Comparison of ENCODE assay signal across 27 cellular contexts in the genomic region with DNA sequence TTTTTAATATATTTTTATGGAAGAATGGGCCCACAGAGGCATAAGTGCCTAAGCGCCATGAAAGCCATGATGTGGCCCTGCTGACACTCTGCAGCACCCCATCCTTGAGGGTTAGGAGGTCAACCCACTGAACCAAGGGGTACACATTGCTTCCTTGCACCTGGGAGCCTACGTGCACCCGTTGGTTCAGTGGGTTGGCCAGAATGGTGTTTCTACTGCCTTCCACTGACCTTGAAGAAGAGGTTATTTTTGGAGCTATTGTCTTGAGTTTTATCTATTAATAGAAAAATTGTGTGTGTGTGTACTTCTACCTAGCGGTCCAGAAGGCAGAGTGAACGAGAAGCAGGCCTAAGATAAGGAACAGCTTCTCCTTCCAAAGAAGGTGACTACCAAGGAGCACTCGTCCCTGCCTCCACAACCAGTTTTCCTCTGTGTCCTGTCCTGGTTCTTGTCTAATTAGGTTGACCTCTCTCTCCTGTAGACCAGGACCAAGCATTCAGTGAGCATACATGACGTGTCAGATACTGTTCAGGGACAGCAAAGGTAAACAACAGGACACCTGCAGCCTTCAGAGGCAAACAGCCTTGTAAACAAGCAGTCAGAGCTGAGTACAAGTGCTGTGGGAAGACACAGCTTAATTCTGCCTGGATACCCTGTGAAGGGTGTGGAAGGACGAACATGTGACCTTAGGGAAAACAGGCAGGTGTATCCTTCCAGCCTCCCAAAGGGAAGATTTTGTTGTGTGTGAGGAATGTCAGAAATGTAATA. TPM values are rescaled to one million over a fixed set of nuclear protein-coding genes. Genes with fewer than 3 reads are reported as not detected.
DNase-seq lines count a peak whose midpoint lies in the region; ATAC-seq, FAIRE-seq and TF ChIP-seq lines count a peak whose summit lies in the region.
"Had no signal": no experiment of that assay in that cellular context is flagged by ENCODE, and none has a peak within 500 bp of the region (broad histone marks: within the 10 kb centered on the region; RNA-seq: fewer than 3 reads in every experiment).

No MANE protein-coding gene starts in this region.

- H3K27me3 Mint-ChIP-seq in MCF 10A (ENCODE audit: insufficient read depth, unreplicated experiment) (peaks cover 12% of the 10 kb centered on the region), type B pancreatic cell (no peaks in the 10 kb centered on the region)

- H3K27me3 ChIP-seq in mammary epithelial cell (ENCODE audit: insufficient read depth, low read length) (no peaks in the 10 kb centered on the region), GM12878 (replicated peaks in 1 of 2; ENCODE audit: control insufficient read depth in 2 of 2, insufficient read depth in 2 of 2, low read length in 1 of 2) (no peaks in the 10 kb centered on the region; a peak in 2 of 4 replicates), uterus (no peaks in the 10 kb centered on the region)
- H3K27me3 ChIP-seq: BLaER1, ovary, spleen, vagina had no signal

- no TSS peak for BruUV-seq in mammary epithelial cell (replicated peaks; lab: Mats Ljungman, UMichigan)
- BruUV-seq in MCF 10A (replicated peaks; lab: Mats Ljungman, UMichigan): no TSS peak
- no TSS peak for BruUV-seq in GM12878 (replicated peaks; lab: Mats Ljungman, UMichigan)

- in situ Hi-C loops in mammary epithelial cell (cut with MboI; ENCODE audit: low sequenced_read_pairs in 2 of 2): no loop called here
- in situ Hi-C loops in GM12878 (cut with MboI): no loop called here

- H3K4me1 Mint-ChIP-seq in MCF 10A (ENCODE audit: insufficient read depth, unreplicated experiment) (peaks cover 7% of the 10 kb centered on the region), type B pancreatic cell (ENCODE audit: unreplicated experiment) (peaks cover 7% of the 10 kb centered on the region)
- H3K4me1 Mint-ChIP-seq: stimulated activated effector memory CD8-positive, alpha-beta T cell treated with anti-CD3 and anti-CD28 coated beads, Interleukin-12 subunit alpha, Interleukin-12 subunit beta, amount 100 ng/mL, for 72 hours had no signal

- H3K9me3 ChIP-seq in mammary epithelial cell (replicated peaks; ENCODE audit: insufficient read depth, low read length) (no peaks in the 10 kb centered on the region), GM12878 (replicated peaks; ENCODE audit: control insufficient read depth, insufficient read depth, low read length) (no peaks in the 10 kb centered on the region), uterus (no peaks in the 10 kb centered on the region)
- H3K9me3 ChIP-seq: BLaER1, gastroesophageal sphincter, ovary, spleen, vagina had no signal

- H3K27ac ChIP-seq in mammary epithelial cell (ENCODE audit: insufficient read depth, low read depth, low read length) (no peak overlapping the region), GM12878 (ENCODE audit: control insufficient read depth, insufficient read depth) (no peak overlapping the region), uterus (no peak overlapping the region)
- H3K27ac ChIP-seq: BLaER1, gastroesophageal sphincter, ovary, spleen, vagina had no signal

- no peak overlapping the region for H3K4me2 ChIP-seq in mammary epithelial cell (ENCODE audit: insufficient read depth, low read depth, low read length)
- H3K4me2 ChIP-seq in GM12878 (ENCODE audit: control insufficient read depth, insufficient read depth): no peak overlapping the region
- H3K4me2 ChIP-seq: BLaER1 had no signal

- DNase-seq in mammary epithelial cell: no peak
- DNase-seq in MCF 10A (ENCODE audit: unreplicated experiment): no peak
- DNase-seq in NCI-H2107 treated with DMSO at 0.1 percent for 48 hours (lab: John Stamatoyannopoulos, UW; ENCODE audit: unreplicated experiment): peak; percentile 81
- DNase-seq in GM12878 (ENCODE audit: low read depth, low spot score): no peak
- DNase-seq in type B pancreatic cell (ENCODE audit: extremely low spot score, unreplicated experiment): no peak
- DNase-seq in Ammon's horn (ENCODE audit: low spot score): no peak
- no peak for DNase-seq in NCI-H2227 treated with DMSO at 0.1 percent for 48 hours (lab: John Stamatoyannopoulos, UW)
- DNase-seq in uterus: no peak
- DNase-seq: ACHN; activated CD4-positive, alpha-beta memory T cell treated with anti-CD3 and anti-CD28 coated beads for 36 hours; Calu3; caudate nucleus; dermis blood vessel endothelial cell; hypothalamus; NCI-H526 treated with DMSO at 0.1 percent for 48 hours; ovary; right cardiac atrium; spleen; stimulated activated CD4-positive, alpha-beta T cell treated with anti-CD3 and anti-CD28 coated beads, Interleukin-2, amount 100 ng/mL, for 48 hours had no signal

- H3K79me2 ChIP-seq in mammary epithelial cell (ENCODE audit: insufficient read depth, low read length) (no peaks in the 10 kb centered on the region), GM12878 (ENCODE audit: control insufficient read depth, insufficient read depth, low read length) (no peaks in the 10 kb centered on the region)

- FAIRE-seq in GM12878 (lab: Jason Lieb, UNC): peak; percentile 35

- H3K4me3 Mint-ChIP-seq in MCF 10A (ENCODE audit: unreplicated experiment) (no peak overlapping the region), type B pancreatic cell (peak overlapping the region; percentile 31)
- H3K4me3 Mint-ChIP-seq: activated CD4-positive, alpha-beta memory T cell treated with anti-CD3 and anti-CD28 coated beads for 36 hours; activated naive CD8-positive, alpha-beta T cell; nephron; stimulated activated effector memory CD8-positive, alpha-beta T cell treated with anti-CD3 and anti-CD28 coated beads, Interleukin-12 subunit alpha, Interleukin-12 subunit beta, amount 100 ng/mL, for 72 hours had no signal

- TF ChIP-seq POLR2A in GM12878 (IDR thresholded peaks at IDR 0.05; ENCODE audit: low read depth, low read length) (no peak), uterus (IDR thresholded peaks at IDR 0.05) (no peak)

- intact Hi-C loops in mammary epithelial cell (cut with micrococcal nuclease): no loop called here
- intact Hi-C loops in MCF 10A (cut with micrococcal nuclease): no loop called here
- intact Hi-C loops in GM12878 (cut with micrococcal nuclease; ENCODE audit: unreplicated experiment): no loop called here
- intact Hi-C loops in uterus (cut with DNase I; ENCODE audit: low total_unique reads): no loop called here

- H3K36me3 Mint-ChIP-seq in MCF 10A (ENCODE audit: insufficient read depth, unreplicated experiment) (no peaks in the 10 kb centered on the region), type B pancreatic cell (no peaks in the 10 kb centered on the region)
- H3K36me3 Mint-ChIP-seq: activated CD4-positive, alpha-beta memory T cell treated with anti-CD3 and anti-CD28 coated beads for 36 hours; activated naive CD8-positive, alpha-beta T cell; stimulated activated effector memory CD8-positive, alpha-beta T cell treated with anti-CD3 and anti-CD28 coated beads, Interleukin-12 subunit alpha, Interleukin-12 subunit beta, amount 100 ng/mL, for 72 hours had no signal

- no peak overlapping the region for H3K27ac Mint-ChIP-seq in MCF 10A (ENCODE audit: low read depth, unreplicated experiment)
- H3K27ac Mint-ChIP-seq in type B pancreatic cell: peak overlapping the region; percentile 72
- H3K27ac Mint-ChIP-seq: activated CD4-positive, alpha-beta memory T cell treated with anti-CD3 and anti-CD28 coated beads for 36 hours; activated naive CD8-positive, alpha-beta T cell; activated T-helper 2 cell treated with anti-CD3 and anti-CD28 coated beads, Interferon-gamma antibody, Interleukin-2, Interleukin-4, amounts not matched to agents 10 μg/mL and 5 μg/mL and 100 μg/mL, durations not matched to agents 14 hours and 24 hours and 36 hours; nephron; stimulated activated effector memory CD8-positive, alpha-beta T cell treated with anti-CD3 and anti-CD28 coated beads, Interleukin-12 subunit alpha, Interleukin-12 subunit beta, amount 100 ng/mL, for 72 hours had no signal

- TF ChIP-seq CTCF in mammary epithelial cell (conservative IDR thresholded peaks at IDR 0.05 in 1 of 2, IDR thresholded peaks at IDR 0.05 in 1 of 2; ENCODE audit: extremely low read depth in 1 of 2, insufficient read depth in 1 of 2, low read depth in 1 of 2, low read length in 2 of 2): no peak
- no peak for TF ChIP-seq CTCF in MCF 10A (IDR thresholded peaks at IDR 0.05; ENCODE audit: unreplicated experiment)
- no peak for TF ChIP-seq CTCF in GM12878 (IDR thresholded peaks at IDR 0.05 in 2 of 3, conservative IDR thresholded peaks at IDR 0.05 in 1 of 3; ENCODE audit: control insufficient read depth in 2 of 3, extremely low read depth in 1 of 3, insufficient read depth in 1 of 3, low read depth in 3 of 3, low read length in 3 of 3)
- no peak for TF ChIP-seq CTCF in type B pancreatic cell (conservative IDR thresholded peaks at IDR 0.05)
- TF ChIP-seq CTCF in uterus (IDR thresholded peaks at IDR 0.05): no peak

- SMC1A ChIA-PET in GM12878 (lab: Charles Lee; ENCODE audit: uncharacterized antibody, unreplicated experiment): no interaction called here

- POLR2A ChIA-PET in MCF 10A (lab: Yijun Ruan, JAX): interaction anchor here (0.6 to 1.2 kb wide), 2 partner anchors 11 to 64 kb away, joined by 3 to 4 read pairs; no protein-coding TSS in a partner anchor
- POLR2A ChIA-PET in GM12878 (lab: Charles Lee): no interaction called here

- CTCF ChIA-PET in mammary epithelial cell (lab: Charles Lee; ENCODE audit: low non-redundant PET): interaction anchor here (0.6 kb wide), 1 partner anchor 85 kb away, joined by 4 read pairs; no protein-coding TSS in a partner anchor
- CTCF ChIA-PET in MCF 10A (lab: Yijun Ruan, JAX): interaction anchor here (0.8 kb wide), 1 partner anchor 225 kb away, joined by 3 read pairs; no protein-coding TSS in a partner anchor
- CTCF ChIA-PET in GM12878 (lab: Yijun Ruan, JAX): interaction anchor here (0.5 to 2.0 kb wide), 3 partner anchors 33 to 157 kb away, joined by 3 to 10 read pairs (median 4); no protein-coding TSS in a partner anchor

- RAD21 ChIA-PET in GM12878 (lab: Charles Lee; ENCODE audit: unreplicated experiment): interaction anchor here (0.7 kb wide), 2 partner anchors 15 to 84 kb away, joined by 3 read pairs; no protein-coding TSS in a partner anchor

- H3K4me1 ChIP-seq in mammary epithelial cell (ENCODE audit: insufficient read depth, low read length): peaks cover 36% of the 10 kb centered on the region
- no peaks in the 10 kb centered on the region for H3K4me1 ChIP-seq in GM12878 (ENCODE audit: control insufficient read depth, insufficient read depth, low read length)
- H3K4me1 ChIP-seq in uterus: no peaks in the 10 kb centered on the region
- H3K4me1 ChIP-seq: BLaER1, gastroesophageal sphincter, spleen had no signal

- no peak overlapping the region for H3K9ac ChIP-seq in mammary epithelial cell (ENCODE audit: insufficient read depth, low read length)
- no peak overlapping the region for H3K9ac ChIP-seq in GM12878 (ENCODE audit: control insufficient read depth, insufficient read depth, low read length)
- H3K9ac ChIP-seq: BLaER1 had no signal

- H2AFZ ChIP-seq in mammary epithelial cell (ENCODE audit: low read depth, low read length) (peak overlapping the region; percentile 4), GM12878 (ENCODE audit: control insufficient read depth, low read depth, low read length) (no peak overlapping the region)

- no peak for TF ChIP-seq RAD21 in GM12878 (IDR thresholded peaks at IDR 0.05; ENCODE audit: insufficient read depth, low read depth, low read length)

- H3K9me3 Mint-ChIP-seq in MCF 10A (ENCODE audit: unreplicated experiment): no peaks in the 10 kb centered on the region
- no peaks in the 10 kb centered on the region for H3K9me3 Mint-ChIP-seq in type B pancreatic cell
- H3K9me3 Mint-ChIP-seq: activated CD4-positive, alpha-beta memory T cell treated with anti-CD3 and anti-CD28 coated beads for 36 hours; activated T-helper 2 cell treated with anti-CD3 and anti-CD28 coated beads, Interferon-gamma antibody, Interleukin-2, Interleukin-4, amounts not matched to agents 10 μg/mL and 5 μg/mL and 100 μg/mL, durations not matched to agents 14 hours and 24 hours and 36 hours; nephron; stimulated activated effector memory CD8-positive, alpha-beta T cell treated with anti-CD3 and anti-CD28 coated beads, Interleukin-12 subunit alpha, Interleukin-12 subunit beta, amount 100 ng/mL, for 72 hours had no signal

- no peaks in the 10 kb centered on the region for H4K20me1 ChIP-seq in mammary epithelial cell (ENCODE audit: insufficient read depth, low read length)
- no peaks in the 10 kb centered on the region for H4K20me1 ChIP-seq in GM12878 (ENCODE audit: control insufficient read depth, insufficient read depth)
- H4K20me1 ChIP-seq: BLaER1 had no signal

- dilution Hi-C loops in mammary epithelial cell (cut with HindIII; ENCODE audit: low sequenced_read_pairs): no loop called here

- TF ChIP-seq EP300 in GM12878 (IDR thresholded peaks at IDR 0.05; ENCODE audit: borderline replicate concordance in 1 of 2, control insufficient read depth in 1 of 2, low read depth in 2 of 2, low read length in 2 of 2): no peak

- no peak for ATAC-seq in GM12878
- ATAC-seq: gastroesophageal sphincter; stimulated activated effector memory CD8-positive, alpha-beta T cell treated with anti-CD3 and anti-CD28 coated beads, Interleukin-12 subunit alpha, Interleukin-12 subunit beta, amount 100 ng/mL, for 72 hours had no signal

- H3K36me3 ChIP-seq in mammary epithelial cell (ENCODE audit: insufficient read depth, low read length): no peaks in the 10 kb centered on the region
- no peaks in the 10 kb centered on the region for H3K36me3 ChIP-seq in GM12878 (ENCODE audit: control insufficient read depth in 2 of 2, insufficient read depth in 2 of 2, low read length in 1 of 2)
- no peaks in the 10 kb centered on the region for H3K36me3 ChIP-seq in uterus
- H3K36me3 ChIP-seq: BLaER1, gastroesophageal sphincter, ovary, spleen, vagina had no signal

- 99% methylated on average over 7 of the region's 8 CpGs for WGBS in mammary epithelial cell (ENCODE audit: low coverage, missing lambda C conversion rate)
- WGBS in GM12878 (ENCODE audit: insufficient coverage, insufficient replicate concordance, low lambda C conversion rate, missing lambda C conversion rate): 8% methylated on average over 8 of the region's 8 CpGs

- H3K4me3 ChIP-seq in mammary epithelial cell (replicated peaks in 1 of 3; ENCODE audit: insufficient read depth in 1 of 3, low read depth in 2 of 3, low read length in 3 of 3): no peak overlapping the region
- no peak overlapping the region for H3K4me3 ChIP-seq in GM12878
- H3K4me3 ChIP-seq in uterus: no peak overlapping the region
- H3K4me3 ChIP-seq: BLaER1, gastroesophageal sphincter, ovary, spleen, vagina had no signal

RNA-seq across cellular contexts. Expression of a gene that starts 30.4 kb away (rescaled TPM):
- total RNA-seq in mammary epithelial cell: 100 to 1,000 TPM in 1 of 2 donors, 1 to 10 TPM in 1; 9.8 to 152 TPM
- 156 TPM for polyA plus RNA-seq in mammary epithelial cell
- polyA minus RNA-seq in mammary epithelial cell: 138 TPM
- total RNA-seq in MCF 10A (2022): 22.4 and 39.9 TPM in 2 replicates
- total RNA-seq in GM12878 (2013; cell fraction: nucleolus; rRNA removed): not detected in 2 replicates
- total RNA-seq in GM12878 (2014; rRNA removed): not detected in 2 replicates
- total RNA-seq in GM12878 (2014; rRNA removed; fragmentation: Illumina TruSeq; extraction: Trizol): not detected in 2 replicates
- not detected in 2 replicates for total RNA-seq in GM12878 (2021)
- not detected for polyA plus RNA-seq in GM12878 (2011; ENCODE audit: low read depth)
- 0.08 and 0.10 TPM in 2 replicates for polyA plus RNA-seq in GM12878 (2011; rRNA removed)
- 0.03 TPM in 1 of 2 replicates, not detected in the other for polyA plus RNA-seq in GM12878 (2011; cell fraction: cytosol; rRNA removed)
- polyA plus RNA-seq in GM12878 (2011; cell fraction: nucleus; rRNA removed): 0.19 TPM in 1 of 2 replicates, not detected in the other
- not detected in 2 replicates for polyA plus RNA-seq in GM12878 (2012)
- 0.36 TPM in 1 of 2 replicates, not detected in the other for polyA plus RNA-seq in GM12878 (2014; fragmentation: Illumina TruSeq; extraction: Trizol)
- polyA plus RNA-seq in GM12878 (2014; fragmentation: Nextera tagmentation; extraction: Ambion mirVana): not detected
- not detected in 2 replicates for polyA plus RNA-seq in GM12878 (2014; rRNA removed)
- under 1 TPM in 1 of 2 experiments, not detected in 1; 0.20 TPM for polyA plus RNA-seq in GM12878 (2016; fragmentation: Nextera tagmentation; extraction: Ambion mirVana)
- not detected in 2 replicates for polyA minus RNA-seq in GM12878 (2011; rRNA and poly(A)+ RNA removed)
- not detected in 2 replicates for polyA minus RNA-seq in GM12878 (2011; cell fraction: cytosol; rRNA and poly(A)+ RNA removed)
- polyA minus RNA-seq in GM12878 (2011; cell fraction: nucleus; rRNA and poly(A)+ RNA removed): not detected in 2 replicates
- 1.2 TPM in 1 of 2 replicates, not detected in the other for total RNA-seq in type B pancreatic cell (ENCODE audit: low replicate concordance)
- total RNA-seq in uterus: 1 to 10 TPM in 1 of 4 donors, not detected in 3; 1.5 TPM
- total RNA-seq: temporal lobe had no signal

RNA-seq across cellular contexts. Expression of a gene that starts 46.2 kb away (rescaled TPM):
- 1 to 10 TPM in 1 of 2 donors, under 1 TPM in 1; 0.50 to 2.0 TPM for total RNA-seq in mammary epithelial cell
- 1.2 TPM for polyA plus RNA-seq in mammary epithelial cell
- 1.5 TPM for polyA minus RNA-seq in mammary epithelial cell
- 0.17 and 0.37 TPM in 2 replicates for total RNA-seq in MCF 10A (2022)
- 0.27 and 0.67 TPM in 2 replicates for total RNA-seq in GM12878 (2013; cell fraction: nucleolus; rRNA removed)
- total RNA-seq in GM12878 (2014; rRNA removed): 3.8 and 4.0 TPM in 2 replicates
- 2.1 and 2.2 TPM in 2 replicates for total RNA-seq in GM12878 (2014; rRNA removed; fragmentation: Illumina TruSeq; extraction: Trizol)
- total RNA-seq in GM12878 (2021): 5.1 and 5.2 TPM in 2 replicates
- polyA plus RNA-seq in GM12878 (2011; ENCODE audit: low read depth): 0.55 TPM
- 0.88 and 1.3 TPM in 2 replicates for polyA plus RNA-seq in GM12878 (2011; rRNA removed)
- 2.6 and 3.1 TPM in 2 replicates for polyA plus RNA-seq in GM12878 (2011; cell fraction: cytosol; rRNA removed)
- polyA plus RNA-seq in GM12878 (2011; cell fraction: nucleus; rRNA removed): 0.87 and 1.7 TPM in 2 replicates
- 0.35 and 0.42 TPM in 2 replicates for polyA plus RNA-seq in GM12878 (2012)
- polyA plus RNA-seq in GM12878 (2014; fragmentation: Illumina TruSeq; extraction: Trizol): 3.2 and 3.4 TPM in 2 replicates
- under 1 TPM; 0.24 to 0.32 TPM for polyA plus RNA-seq in GM12878 (2014; fragmentation: Nextera tagmentation; extraction: Ambion mirVana)
- 3.3 and 5.3 TPM in 2 replicates for polyA plus RNA-seq in GM12878 (2014; rRNA removed)
- polyA plus RNA-seq in GM12878 (2016; fragmentation: Nextera tagmentation; extraction: Ambion mirVana): 1 to 10 TPM in 1 of 2 experiments, under 1 TPM in 1; 0.72 to 1.3 TPM
- 2.9 TPM in 2 replicates for polyA minus RNA-seq in GM12878 (2011; rRNA and poly(A)+ RNA removed)
- 0.53 and 1.2 TPM in 2 replicates for polyA minus RNA-seq in GM12878 (2011; cell fraction: cytosol; rRNA and poly(A)+ RNA removed)
- 1.6 and 3.6 TPM in 2 replicates for polyA minus RNA-seq in GM12878 (2011; cell fraction: nucleus; rRNA and poly(A)+ RNA removed)
- total RNA-seq in type B pancreatic cell (ENCODE audit: low replicate concordance): 2.1 and 2.7 TPM in 2 replicates
- 1 to 10 TPM in 2 of 4 donors, under 1 TPM in 2; under 0.01 to 4.7 (median 2.8) TPM for total RNA-seq in uterus
